1 cellular context compared by ENCODE assay signal in genomic region chr15:90660195-90660995, GRCh38.
TF ChIP-seq lines count a peak whose summit lies in the region.

No MANE protein-coding gene starts in this region.

TF ChIP-seq in K562, 482 proteins besides CTCF, POLR2A, EP300 and RAD21 (continued from another document and continues in another):
- no peak for TF ChIP-seq ELK1 (CRISPR knock-in tag; IDR thresholded peaks at IDR 0.05)
- TF ChIP-seq RBBP5 (IDR thresholded peaks at IDR 0.05; ENCODE audit: borderline replicate concordance, insufficient read depth, low read length, poor library complexity, severe bottlenecking) = no peak
- 0 out of 2 replicates have a peak, but pooled peaks have one; percentile 17 for TF ChIP-seq NFXL1 (CRISPR knock-in tag; IDR thresholded peaks at IDR 0.05)
- no peak for TF ChIP-seq ARID2 (IDR thresholded peaks at IDR 0.05)
- no peak for TF ChIP-seq RBM22 (IDR thresholded peaks at IDR 0.05; ENCODE audit: low read depth, low read length, poor library complexity, severe bottlenecking)
- no peak; a peak in 1 of 4 replicates for TF ChIP-seq TBL1XR1 (IDR thresholded peaks at IDR 0.05; ENCODE audit: low read length in 2 of 2)
- TF ChIP-seq ZFP91 (CRISPR knock-in tag; IDR thresholded peaks at IDR 0.05) = no peak
- TF ChIP-seq, protein P1, sequence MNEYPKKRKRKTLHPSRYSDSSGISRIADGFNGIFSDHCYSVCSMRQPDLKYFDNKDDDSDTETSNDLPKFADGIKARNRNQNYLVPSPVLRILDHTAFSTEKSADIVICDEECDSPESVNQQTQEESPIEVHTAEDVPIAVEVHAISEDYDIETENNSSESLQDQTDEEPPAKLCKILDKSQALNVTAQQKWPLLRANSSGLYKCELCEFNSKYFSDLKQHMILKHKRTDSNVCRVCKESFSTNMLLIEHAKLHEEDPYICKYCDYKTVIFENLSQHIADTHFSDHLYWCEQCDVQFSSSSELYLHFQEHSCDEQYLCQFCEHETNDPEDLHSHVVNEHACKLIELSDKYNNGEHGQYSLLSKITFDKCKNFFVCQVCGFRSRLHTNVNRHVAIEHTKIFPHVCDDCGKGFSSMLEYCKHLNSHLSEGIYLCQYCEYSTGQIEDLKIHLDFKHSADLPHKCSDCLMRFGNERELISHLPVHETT (CRISPR knock-in tag; conservative IDR thresholded peaks at IDR 0.05 in 1 of 2, IDR thresholded peaks at IDR 0.05 in 1 of 2) = 0 out of 4 replicates have a peak, but pooled peaks of 1 of the 2 experiments have one; percentile 35
- TF ChIP-seq, protein P2, sequence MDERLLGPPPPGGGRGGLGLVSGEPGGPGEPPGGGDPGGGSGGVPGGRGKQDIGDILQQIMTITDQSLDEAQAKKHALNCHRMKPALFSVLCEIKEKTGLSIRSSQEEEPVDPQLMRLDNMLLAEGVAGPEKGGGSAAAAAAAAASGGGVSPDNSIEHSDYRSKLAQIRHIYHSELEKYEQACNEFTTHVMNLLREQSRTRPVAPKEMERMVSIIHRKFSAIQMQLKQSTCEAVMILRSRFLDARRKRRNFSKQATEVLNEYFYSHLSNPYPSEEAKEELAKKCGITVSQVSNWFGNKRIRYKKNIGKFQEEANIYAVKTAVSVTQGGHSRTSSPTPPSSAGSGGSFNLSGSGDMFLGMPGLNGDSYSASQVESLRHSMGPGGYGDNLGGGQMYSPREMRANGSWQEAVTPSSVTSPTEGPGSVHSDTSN (CRISPR knock-in tag; IDR thresholded peaks at IDR 0.05; ENCODE audit: low read depth) = no peak
- TF ChIP-seq, protein P2 (tag; conservative IDR thresholded peaks at IDR 0.05; ENCODE audit: low read depth) = peak; percentile 36; the same call in 1 of the 2 replicates
- no peak for TF ChIP-seq GABPB1 (CRISPR knock-in tag; IDR thresholded peaks at IDR 0.05)
- no peak for TF ChIP-seq HDAC3 (IDR thresholded peaks at IDR 0.05; ENCODE audit: borderline replicate concordance, partially characterized antibody)
- no peak for TF ChIP-seq PHF20 (IDR thresholded peaks at IDR 0.05; ENCODE audit: partially characterized antibody)
- no peak for TF ChIP-seq FOXJ3 (CRISPR knock-in tag; IDR thresholded peaks at IDR 0.05)
- no peak for TF ChIP-seq TCFL5 (CRISPR knock-in tag; conservative IDR thresholded peaks at IDR 0.05)
- no peak for TF ChIP-seq CC2D1A (IDR thresholded peaks at IDR 0.05)
- TF ChIP-seq ZNF830 (CRISPR knock-in tag; IDR thresholded peaks at IDR 0.05) = no peak
- TF ChIP-seq HDAC6 (IDR thresholded peaks at IDR 0.05; ENCODE audit: low read depth, low read length) = no peak
- peak; percentile 73 for TF ChIP-seq SMARCA4 (IDR thresholded peaks at IDR 0.05)
- TF ChIP-seq ATF4 (CRISPR knock-in tag; IDR thresholded peaks at IDR 0.05) = no peak
- 0 out of 2 replicates have a peak, but pooled peaks have one; percentile 38 for TF ChIP-seq POLR2H (tag; IDR thresholded peaks at IDR 0.05; ENCODE audit: low read depth)
- TF ChIP-seq MCM7 (IDR thresholded peaks at IDR 0.05) = no peak
- TF ChIP-seq, protein P3, sequence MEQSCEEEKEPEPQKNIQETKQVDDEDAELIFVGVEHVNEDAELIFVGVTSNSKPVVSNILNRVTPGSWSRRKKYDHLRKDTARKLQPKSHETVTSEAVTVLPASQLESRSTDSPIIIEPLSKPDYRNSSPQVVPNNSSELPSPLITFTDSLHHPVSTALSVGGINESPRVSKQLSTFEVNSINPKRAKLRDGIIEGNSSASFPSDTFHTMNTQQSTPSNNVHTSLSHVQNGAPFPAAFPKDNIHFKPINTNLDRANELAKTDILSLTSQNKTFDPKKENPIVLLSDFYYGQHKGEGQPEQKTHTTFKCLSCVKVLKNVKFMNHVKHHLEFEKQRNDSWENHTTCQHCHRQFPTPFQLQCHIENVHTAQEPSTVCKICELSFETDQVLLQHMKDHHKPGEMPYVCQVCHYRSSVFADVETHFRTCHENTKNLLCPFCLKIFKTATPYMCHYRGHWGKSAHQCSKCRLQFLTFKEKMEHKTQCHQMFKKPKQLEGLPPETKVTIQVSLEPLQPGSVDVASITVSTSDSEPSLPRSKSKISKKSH (CRISPR knock-in tag; IDR thresholded peaks at IDR 0.05) = no peak
- TF ChIP-seq AFF4 (CRISPR knock-in tag; IDR thresholded peaks at IDR 0.05) = no peak
- TF ChIP-seq DDX20 (tag; IDR thresholded peaks at IDR 0.05; ENCODE audit: low read depth) = no peak
- no peak for TF ChIP-seq NR1H2 (CRISPR knock-in tag; IDR thresholded peaks at IDR 0.05)
- TF ChIP-seq SMARCC2 (IDR thresholded peaks at IDR 0.05; ENCODE audit: low read depth) = no peak
- TF ChIP-seq TEAD2 (tag; IDR thresholded peaks at IDR 0.05) = 0 out of 2 replicates have a peak, but pooled peaks have one; percentile 7
- no peak for TF ChIP-seq CHD4 (IDR thresholded peaks at IDR 0.05; ENCODE audit: insufficient read depth, insufficient replicate concordance, low read depth, low read length, poor library complexity, severe bottlenecking)
- TF ChIP-seq ATF7 (IDR thresholded peaks at IDR 0.05) = peak; percentile 48
- no peak for TF ChIP-seq POLR3A (IDR thresholded peaks at IDR 0.05; ENCODE audit: borderline replicate concordance, extremely low read depth, insufficient read depth, insufficient read length)
- TF ChIP-seq ZBTB49 (CRISPR knock-in tag; IDR thresholded peaks at IDR 0.05; ENCODE audit: borderline replicate concordance) = no peak
- peak; percentile 51; the same call in 1 of the 2 replicates for TF ChIP-seq FOXP1 (CRISPR knock-in tag; IDR thresholded peaks at IDR 0.05)
- no peak for TF ChIP-seq ZNF707 (CRISPR knock-in tag; conservative IDR thresholded peaks at IDR 0.05)
- no peak for TF ChIP-seq BRF2 (IDR thresholded peaks at IDR 0.05; ENCODE audit: borderline replicate concordance, insufficient read depth, insufficient read length)
- no peak for TF ChIP-seq PRMT5 (CRISPR knock-in tag; IDR thresholded peaks at IDR 0.05)
- peak; percentile 23; the same call in 1 of the 2 replicates for TF ChIP-seq ZNF175 (CRISPR knock-in tag; IDR thresholded peaks at IDR 0.05; ENCODE audit: low read depth)
- TF ChIP-seq ERF (CRISPR knock-in tag; IDR thresholded peaks at IDR 0.05) = no peak
- TF ChIP-seq ZNF121 (CRISPR knock-in tag; conservative IDR thresholded peaks at IDR 0.05) = no peak
- no peak for TF ChIP-seq KDM4B (IDR thresholded peaks at IDR 0.05; ENCODE audit: borderline replicate concordance in 2 of 2, low read depth in 1 of 2)
- TF ChIP-seq ZNF384 (IDR thresholded peaks at IDR 0.05; ENCODE audit: low read depth, low read length) = no peak
- TF ChIP-seq FOXA1 (IDR thresholded peaks at IDR 0.05; ENCODE audit: borderline replicate concordance) = no peak
- TF ChIP-seq, protein P4, sequence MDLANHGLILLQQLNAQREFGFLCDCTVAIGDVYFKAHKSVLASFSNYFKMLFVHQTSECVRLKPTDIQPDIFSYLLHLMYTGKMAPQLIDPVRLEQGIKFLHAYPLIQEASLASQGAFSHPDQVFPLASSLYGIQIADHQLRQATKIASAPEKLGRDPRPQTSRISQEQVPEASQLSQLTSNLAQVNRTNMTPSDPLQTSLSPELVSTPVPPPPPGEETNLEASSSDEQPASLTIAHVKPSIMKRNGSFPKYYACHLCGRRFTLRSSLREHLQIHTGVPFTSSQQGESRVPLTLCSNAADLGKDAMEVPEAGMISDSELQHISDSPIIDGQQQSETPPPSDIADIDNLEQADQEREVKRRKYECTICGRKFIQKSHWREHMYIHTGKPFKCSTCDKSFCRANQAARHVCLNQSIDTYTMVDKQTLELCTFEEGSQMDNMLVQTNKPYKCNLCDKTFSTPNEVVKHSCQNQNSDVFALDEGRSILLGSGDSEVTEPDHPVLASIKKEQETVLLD (IDR thresholded peaks at IDR 0.05) = no peak; the same call in 1 of the 2 replicates
